15 cellular contexts compared by ENCODE assay signal in the genomic region with DNA sequence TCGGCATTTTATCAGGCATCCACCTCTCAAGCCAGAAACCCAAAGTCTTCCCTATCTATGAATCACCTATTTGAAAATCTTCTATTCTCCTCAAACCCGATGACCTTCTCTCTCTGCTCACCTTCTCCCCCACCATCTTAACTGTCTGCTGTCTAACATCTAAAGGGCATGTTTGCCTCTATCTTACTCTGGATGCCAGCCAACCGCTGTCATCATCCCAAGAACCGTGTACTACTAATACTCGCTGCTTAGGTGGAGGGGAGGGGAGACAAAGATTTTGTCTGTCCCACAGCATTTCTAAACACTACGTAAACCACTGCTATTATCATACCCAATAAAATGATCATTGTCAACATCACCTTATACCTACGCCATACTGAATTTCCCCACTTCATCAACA. TPM values are rescaled to one million over a fixed set of nuclear protein-coding genes. Genes with fewer than 3 reads are reported as not detected.
DNase-seq lines count a peak whose midpoint lies in the region; ATAC-seq and TF ChIP-seq lines count a peak whose summit lies in the region.
"Had no signal": no experiment of that assay in that cellular context is flagged by ENCODE, and none has a peak within 500 bp of the region (broad histone marks: within the 10 kb centered on the region; RNA-seq: fewer than 3 reads in every experiment).

No MANE protein-coding gene starts in this region.

- peak overlapping the region; percentile 13 for H3K27ac Mint-ChIP-seq in MCF 10A (ENCODE audit: low read depth, unreplicated experiment)
- peak overlapping the region in 2 of 3 experiments; percentile 1 to 21; a peak in 2 of 7 replicates for H3K27ac Mint-ChIP-seq in H9
- peak overlapping the region; percentile 70 for H3K27ac Mint-ChIP-seq in activated T-helper 17 cell treated with anti-CD3 and anti-CD28 coated beads, Interleukin-2, amount 50 U/mL, for 72 hours
- H3K27ac Mint-ChIP-seq in memory B cell = peak overlapping the region; percentile 14

- no peak overlapping the region for H3K14ac ChIP-seq in H9 (ENCODE audit: insufficient read depth, low read length)

- intact Hi-C loops in MCF 10A (cut with micrococcal nuclease) (no loop called here), mammary epithelial cell (cut with micrococcal nuclease) (no loop called here)

- no peaks in the 10 kb centered on the region for H4K20me1 ChIP-seq in mammary epithelial cell (ENCODE audit: insufficient read depth, low read length)
- no peaks in the 10 kb centered on the region for H4K20me1 ChIP-seq in H9 (ENCODE audit: control insufficient read depth, insufficient read depth, insufficient read length)

- H3K36me3 Mint-ChIP-seq in MCF 10A (ENCODE audit: insufficient read depth, unreplicated experiment) (peaks cover 52% of the 10 kb centered on the region), H9 (ENCODE audit: insufficient read depth in 1 of 3, low read depth in 3 of 3) (peaks cover 31 to 64% (median 63%) of the 10 kb centered on the region in 3 experiments; a peak in 6 of 7 replicates), memory B cell (peaks cover 31% of the 10 kb centered on the region)
- H3K36me3 Mint-ChIP-seq in activated T-helper 17 cell treated with anti-CD3 and anti-CD28 coated beads, Interleukin-2, amount 50 U/mL, for 72 hours (ENCODE audit: low read depth) = peaks cover 85% of the 10 kb centered on the region

- no peak overlapping the region for H3K4me3 ChIP-seq in mammary epithelial cell (replicated peaks in 1 of 3; ENCODE audit: insufficient read depth in 1 of 3, low read depth in 2 of 3, low read length in 3 of 3)
- H3K4me3 ChIP-seq: A549, HAP-1 had no signal

- H3K4me1 ChIP-seq in mammary epithelial cell (ENCODE audit: insufficient read depth, low read length) = no peaks in the 10 kb centered on the region
- no peaks in the 10 kb centered on the region for H3K4me1 ChIP-seq in H9 (ENCODE audit: insufficient read depth, low read length)
- H3K4me1 ChIP-seq: A549, Caco-2 had no signal

- no peak overlapping the region for H4K8ac ChIP-seq in H9 (replicated peaks; ENCODE audit: insufficient read length, low read depth, low read length)

- H2AFZ ChIP-seq in mammary epithelial cell (ENCODE audit: low read depth, low read length) = no peak overlapping the region
- H2AFZ ChIP-seq in H9 (ENCODE audit: low read length) = no peak overlapping the region

- in situ Hi-C loops in mammary epithelial cell (cut with MboI; ENCODE audit: low sequenced_read_pairs in 2 of 2) = no loop called here

- no peak for ATAC-seq in activated T-helper 17 cell treated with anti-CD3 and anti-CD28 coated beads, Interleukin-2, amount 50 U/mL, for 72 hours (replicated peaks)
- no peak for ATAC-seq in memory B cell (ENCODE audit: low read depth)
- ATAC-seq: A549 had no signal

- no peak overlapping the region for H2BK12ac ChIP-seq in H9 (ENCODE audit: insufficient read length, low read depth, low read length)

- no peak overlapping the region for H3K18ac ChIP-seq in H9 (ENCODE audit: insufficient read length, low read depth, low read length)

- H3K27me3 ChIP-seq in mammary epithelial cell (ENCODE audit: insufficient read depth, low read length) = no peaks in the 10 kb centered on the region
- no peaks in the 10 kb centered on the region for H3K27me3 ChIP-seq in H9 (ENCODE audit: insufficient read depth, low read length)

- H3K9me3 Mint-ChIP-seq in MCF 10A (ENCODE audit: unreplicated experiment) (no peaks in the 10 kb centered on the region), H9 (no peaks in the 10 kb centered on the region), memory B cell (peaks cover 3% of the 10 kb centered on the region)
- H3K9me3 Mint-ChIP-seq in activated T-helper 17 cell treated with anti-CD3 and anti-CD28 coated beads, Interleukin-2, amount 50 U/mL, for 72 hours = no peaks in the 10 kb centered on the region
- H3K9me3 Mint-ChIP-seq: CD8-positive, alpha-beta memory T cell had no signal

- TF ChIP-seq CTCF in MCF 10A (IDR thresholded peaks at IDR 0.05; ENCODE audit: unreplicated experiment) (no peak), mammary epithelial cell (conservative IDR thresholded peaks at IDR 0.05 in 1 of 2, IDR thresholded peaks at IDR 0.05 in 1 of 2; ENCODE audit: extremely low read depth in 1 of 2, insufficient read depth in 1 of 2, low read depth in 1 of 2, low read length in 2 of 2) (no peak), H9 (conservative IDR thresholded peaks at IDR 0.05) (no peak)

- no peak overlapping the region for H2BK5ac ChIP-seq in H9 (ENCODE audit: insufficient read length, low read length)

- H3K79me2 ChIP-seq in mammary epithelial cell (ENCODE audit: insufficient read depth, low read length) = peaks cover 23% of the 10 kb centered on the region
- no peaks in the 10 kb centered on the region; the same call in 1 of the 2 replicates for H3K79me2 ChIP-seq in H9 (ENCODE audit: insufficient read depth, low read length)

- 100% methylated on average over 6 of the region's 7 CpGs for WGBS in mammary epithelial cell (ENCODE audit: low coverage, missing lambda C conversion rate)
- WGBS in H9 (ENCODE audit: extremely low coverage, insufficient read length, low lambda C conversion rate) = no CpG with 5 or more reads among the region's 7 CpGs

- no peak overlapping the region for H4K91ac ChIP-seq in H9 (ENCODE audit: insufficient read length, low read depth, low read length)

- no peak overlapping the region for H2BK120ac ChIP-seq in H9 (ENCODE audit: low read depth, low read length, poor library complexity, severe bottlenecking)

- H3K27ac ChIP-seq in mammary epithelial cell (ENCODE audit: insufficient read depth, low read depth, low read length) (no peak overlapping the region), H9 (ENCODE audit: insufficient read length, low read depth, low read length) (no peak overlapping the region)
- H3K27ac ChIP-seq: A549 had no signal

- DNase-seq in MCF 10A (ENCODE audit: unreplicated experiment) (no peak), mammary epithelial cell (no peak), H9 (no peak), memory B cell (ENCODE audit: low spot score in 2 of 2) (no peak), NCI-H774 (lab: John Stamatoyannopoulos, UW) (no peak), SW 1271 (lab: John Stamatoyannopoulos, UW) (no peak)
- DNase-seq: Caco-2; CD8-positive, alpha-beta memory T cell; DND-41; GF-D8; GOT3 had no signal

- no TSS peak for BruUV-seq in MCF 10A (replicated peaks; lab: Mats Ljungman, UMichigan)
- no TSS peak for BruUV-seq in mammary epithelial cell (replicated peaks; lab: Mats Ljungman, UMichigan)

- H3K27me3 Mint-ChIP-seq in MCF 10A (ENCODE audit: insufficient read depth, unreplicated experiment) (no peaks in the 10 kb centered on the region), H9 (ENCODE audit: low read depth) (no peaks in the 10 kb centered on the region), memory B cell (no peaks in the 10 kb centered on the region)
- no peaks in the 10 kb centered on the region for H3K27me3 Mint-ChIP-seq in activated T-helper 17 cell treated with anti-CD3 and anti-CD28 coated beads, Interleukin-2, amount 50 U/mL, for 72 hours
- H3K27me3 Mint-ChIP-seq: CD8-positive, alpha-beta memory T cell had no signal

- POLR2A ChIA-PET in MCF 10A (lab: Yijun Ruan, JAX) = no interaction called here

- H3K4me3 Mint-ChIP-seq in MCF 10A (ENCODE audit: unreplicated experiment) (no peak overlapping the region), H9 (no peak overlapping the region), memory B cell (no peak overlapping the region)
- H3K4me3 Mint-ChIP-seq in activated T-helper 17 cell treated with anti-CD3 and anti-CD28 coated beads, Interleukin-2, amount 50 U/mL, for 72 hours = no peak overlapping the region
- H3K4me3 Mint-ChIP-seq: CD14-positive monocyte; CD8-positive, alpha-beta memory T cell had no signal

- no peak overlapping the region for H3T11ph ChIP-seq in H9 (ENCODE audit: low read length)

- H3K56ac ChIP-seq in H9 (ENCODE audit: insufficient read length, low read depth, low read length) = no peak overlapping the region

- H3K4me2 ChIP-seq in mammary epithelial cell (ENCODE audit: insufficient read depth, low read depth, low read length) (no peak overlapping the region), H9 (ENCODE audit: insufficient read depth, insufficient read length, low read length) (no peak overlapping the region)
- H3K4me2 ChIP-seq: A549 had no signal

- H3K9ac ChIP-seq in mammary epithelial cell (ENCODE audit: insufficient read depth, low read length) (no peak overlapping the region), H9 (ENCODE audit: extremely low read depth, insufficient read length, low read length) (no peak overlapping the region)

- H3K4ac ChIP-seq in H9 (ENCODE audit: low read depth, low read length) = no peak overlapping the region

- H3K9me3 ChIP-seq in mammary epithelial cell (replicated peaks; ENCODE audit: insufficient read depth, low read length) (no peaks in the 10 kb centered on the region), H9 (ENCODE audit: control insufficient read depth, low read depth, low read length) (no peaks in the 10 kb centered on the region)
- H3K9me3 ChIP-seq: A549, Caco-2, HAP-1 had no signal

- H2BK15ac ChIP-seq in H9 (ENCODE audit: low read depth, low read length) = no peak overlapping the region

- CTCF ChIA-PET in MCF 10A (lab: Yijun Ruan, JAX) = no interaction called here
- CTCF ChIA-PET in mammary epithelial cell (lab: Charles Lee; ENCODE audit: low non-redundant PET) = no interaction called here

- no peak overlapping the region for H2AK5ac ChIP-seq in H9 (ENCODE audit: insufficient read length, low read length)

- H4K5ac ChIP-seq in H9 (ENCODE audit: insufficient read length, low read depth, low read length) = no peak overlapping the region

- peaks cover 7% of the 10 kb centered on the region for H3K36me3 ChIP-seq in mammary epithelial cell (ENCODE audit: insufficient read depth, low read length)

- H2BK20ac ChIP-seq in H9 (ENCODE audit: low read depth, low read length, poor library complexity, severe bottlenecking) = no peak overlapping the region

- no peaks in the 10 kb centered on the region for H3K4me1 Mint-ChIP-seq in MCF 10A (ENCODE audit: insufficient read depth, unreplicated experiment)
- H3K4me1 Mint-ChIP-seq in H9 = no peaks in the 10 kb centered on the region
- H3K4me1 Mint-ChIP-seq in activated T-helper 17 cell treated with anti-CD3 and anti-CD28 coated beads, Interleukin-2, amount 50 U/mL, for 72 hours = peaks cover 14% of the 10 kb centered on the region
- H3K4me1 Mint-ChIP-seq in memory B cell = peaks cover 28% of the 10 kb centered on the region

- dilution Hi-C loops in mammary epithelial cell (cut with HindIII; ENCODE audit: low sequenced_read_pairs) = no loop called here

- H3K23me2 ChIP-seq in H9 (ENCODE audit: insufficient read length, low read depth, low read length, poor library complexity, severe bottlenecking) = no peaks in the 10 kb centered on the region

- H3K79me1 ChIP-seq in H9 (ENCODE audit: insufficient read depth, low read depth, low read length, poor library complexity, severe bottlenecking) = peaks cover 8% of the 10 kb centered on the region

- H3K23ac ChIP-seq in H9 (ENCODE audit: insufficient read length, low read depth, low read length) = no peak overlapping the region

RNA-seq across cellular contexts. Expression of a gene that starts 29.5 kb away (rescaled TPM):
- total RNA-seq in MCF 10A (2022) = 13.2 and 13.7 TPM in 2 replicates
- total RNA-seq in mammary epithelial cell = 10 to 100 TPM in 1 of 2 donors, 1 to 10 TPM in 1; 9.2 to 13.0 TPM
- 8.1 TPM for polyA plus RNA-seq in mammary epithelial cell
- polyA minus RNA-seq in mammary epithelial cell = 8.7 TPM
- total RNA-seq in H9 (2021) = 31.0 and 32.6 TPM in 2 replicates
- total RNA-seq in activated T-helper 17 cell treated with anti-CD3 and anti-CD28 coated beads, Interleukin-2, amount 50 U/mL, for 72 hours = 10 to 100 TPM; 21.7 to 32.0 TPM

Comparison
In these comparisons a context has a peak if more than half of its experiments do, and no peak if none do; other contexts are left out.
1. H3K27ac Mint-ChIP-seq: peak in every context shown above with its lines; median percentile 70 in activated T-helper 17 cell treated with anti-CD3 and anti-CD28 coated beads, Interleukin-2, amount 50 U/mL, for 72 hours; 14 in memory B cell; 13 in MCF 10A; 11 in H9.